Comparison of ENCODE assay signal across 8 cellular contexts in genomic region chr13:43787518-43787891, GRCh38. TPM values are rescaled to one million over a fixed set of nuclear protein-coding genes. Genes with fewer than 3 reads are reported as not detected.
DNase-seq lines count a peak whose midpoint lies in the region; ATAC-seq, FAIRE-seq and TF ChIP-seq lines count a peak whose summit lies in the region.

No MANE protein-coding gene starts in this region.

- H3K27ac ChIP-seq in DOHH2 (ENCODE audit: low read depth, low read length) (no peak overlapping the region), OCI-LY3 (ENCODE audit: low read length) (no peak overlapping the region), endothelial cell of umbilical vein (ENCODE audit: insufficient read depth, low read depth, low read length) (no peak overlapping the region), parathyroid adenoma (no peak overlapping the region)

- DNase-seq in endothelial cell of umbilical vein (ENCODE audit: low read depth, low spot score) = no peak
- no peak for DNase-seq in RKO (ENCODE audit: low spot score)
- DNase-seq in effector CD4-positive, alpha-beta T cell = no peak

- no peak for ATAC-seq in GM18498 (IDR thresholded peaks at IDR 0.05; ENCODE audit: unreplicated experiment)
- ATAC-seq in GM21526 (IDR thresholded peaks at IDR 0.05; ENCODE audit: low FRiP score, unreplicated experiment) = no peak

- CTCF ChIA-PET in endothelial cell of umbilical vein (lab: Charles Lee) = interaction anchor here (1.3 to 2.4 kb wide), 3 partner anchors 17 to 701 kb away, joined by 4 to 15 read pairs (median 14); no protein-coding TSS in a partner anchor

- H3K9ac ChIP-seq in OCI-LY3 (ENCODE audit: low read length) = peak overlapping the region; percentile 66
- H3K9ac ChIP-seq in endothelial cell of umbilical vein (replicated peaks; ENCODE audit: extremely low read depth, insufficient read depth, low read length) = no peak overlapping the region
- H3K9ac ChIP-seq in parathyroid adenoma = no peak overlapping the region

- H3K9me3 ChIP-seq in DOHH2 (ENCODE audit: control insufficient read depth, insufficient read depth, low read length) (no peaks in the 10 kb centered on the region), OCI-LY3 (ENCODE audit: insufficient read depth, low read length) (no peaks in the 10 kb centered on the region), endothelial cell of umbilical vein (replicated peaks; ENCODE audit: control insufficient read depth, insufficient read depth, low read length) (no peaks in the 10 kb centered on the region), parathyroid adenoma (ENCODE audit: control insufficient read depth, low read length) (no peaks in the 10 kb centered on the region)

- intact Hi-C loops in endothelial cell of umbilical vein (cut with micrococcal nuclease) = loop anchor here (5.0 kb wide), 3 partner anchors 425 to 905 kb away; no protein-coding TSS in a partner anchor

- H3K36me3 ChIP-seq in DOHH2 (ENCODE audit: control insufficient read depth, low read length) (no peaks in the 10 kb centered on the region), OCI-LY3 (replicated peaks; ENCODE audit: low read depth, low read length) (no peaks in the 10 kb centered on the region), endothelial cell of umbilical vein (ENCODE audit: control insufficient read depth in 2 of 2, extremely low read depth in 1 of 2, insufficient read depth in 2 of 2, low read length in 2 of 2) (no peaks in the 10 kb centered on the region), parathyroid adenoma (ENCODE audit: control insufficient read depth, insufficient read depth, low read length) (no peaks in the 10 kb centered on the region)

- dilution Hi-C loops in endothelial cell of umbilical vein (cut with MboI; ENCODE audit: extremely low pct_ligation_motif_present, low sequenced_read_pairs) = no loop called here

- H3F3A ChIP-seq in DOHH2 (ENCODE audit: control insufficient read depth, insufficient read depth) = no peaks in the 10 kb centered on the region

- no peak for TF ChIP-seq POLR2A in endothelial cell of umbilical vein (IDR thresholded peaks at IDR 0.05; ENCODE audit: low read depth, low read length)

- no peaks in the 10 kb centered on the region for H3K9me1 ChIP-seq in endothelial cell of umbilical vein (replicated peaks; ENCODE audit: control insufficient read depth, extremely low read depth, insufficient read depth, low read length)

- BruUV-seq in endothelial cell of umbilical vein (replicated peaks; lab: Mats Ljungman, UMichigan) = no TSS peak

- H3K9me2 ChIP-seq in DOHH2 (replicated peaks; ENCODE audit: control insufficient read depth, low read length) = no peaks in the 10 kb centered on the region

- H3K79me2 ChIP-seq in DOHH2 (ENCODE audit: control insufficient read depth, low read length) = no peaks in the 10 kb centered on the region
- H3K79me2 ChIP-seq in OCI-LY3 (ENCODE audit: low read length) = no peaks in the 10 kb centered on the region
- H3K79me2 ChIP-seq in endothelial cell of umbilical vein (ENCODE audit: control insufficient read depth, insufficient read depth, low read length) = no peaks in the 10 kb centered on the region
- H3K79me2 ChIP-seq in parathyroid adenoma = no peaks in the 10 kb centered on the region

- H3K4me3 ChIP-seq in DOHH2 (ENCODE audit: low read length) = peak overlapping the region; percentile 77
- peak overlapping the region; percentile 78 for H3K4me3 ChIP-seq in OCI-LY3 (ENCODE audit: low read length)
- H3K4me3 ChIP-seq in endothelial cell of umbilical vein (replicated peaks in 1 of 3; ENCODE audit: insufficient read depth in 1 of 3, low read depth in 1 of 3, low read length in 3 of 3) = peak overlapping the region in 2 of 3 experiments; percentile 32 to 47
- H3K4me3 ChIP-seq in parathyroid adenoma (ENCODE audit: low read depth, low read length) = peak overlapping the region; percentile 52

- H3K4me1 ChIP-seq in DOHH2 (ENCODE audit: control insufficient read depth, low read length) (0 out of 2 replicates have a peak, but pooled peaks cover 6% of the 10 kb centered on the region), OCI-LY3 (ENCODE audit: low read length) (peaks cover 13% of the 10 kb centered on the region; the same call in 1 of the 2 replicates), endothelial cell of umbilical vein (ENCODE audit: control insufficient read depth, extremely low read depth, insufficient read depth, low read length) (peaks cover 18% of the 10 kb centered on the region), parathyroid adenoma (no peaks in the 10 kb centered on the region)

- FAIRE-seq in endothelial cell of umbilical vein (lab: Jason Lieb, UNC) = no peak

- H3K4me2 ChIP-seq in DOHH2 (ENCODE audit: low read length) (peak overlapping the region; percentile 75), OCI-LY3 (ENCODE audit: low read length) (peak overlapping the region; percentile 78), endothelial cell of umbilical vein (ENCODE audit: insufficient read depth, low read length) (peak overlapping the region; percentile 90), parathyroid adenoma (ENCODE audit: low read length) (peak overlapping the region; percentile 88)

- TF ChIP-seq CTCF in DOHH2 (IDR thresholded peaks at IDR 0.05; ENCODE audit: low read depth, low read length, poor library complexity, severe bottlenecking) (no peak), OCI-LY3 (IDR thresholded peaks at IDR 0.05; ENCODE audit: low read depth, low read length) (no peak), endothelial cell of umbilical vein (IDR thresholded peaks at IDR 0.05; ENCODE audit: extremely low read depth in 1 of 2, insufficient read depth in 1 of 2, low read depth in 1 of 2, low read length in 2 of 2) (no peak), parathyroid adenoma (IDR thresholded peaks at IDR 0.05) (no peak)

- peaks cover 2% of the 10 kb centered on the region for H3K27me3 ChIP-seq in DOHH2 (ENCODE audit: control insufficient read depth, low read length)
- no peaks in the 10 kb centered on the region for H3K27me3 ChIP-seq in OCI-LY3 (ENCODE audit: low read depth, low read length)
- H3K27me3 ChIP-seq in endothelial cell of umbilical vein (ENCODE audit: control insufficient read depth in 2 of 2, insufficient read depth in 2 of 2, low read length in 2 of 2) = peaks cover 0 to 2% of the 10 kb centered on the region in 2 experiments
- H3K27me3 ChIP-seq in parathyroid adenoma (ENCODE audit: control insufficient read depth, insufficient read depth, low read length) = no peaks in the 10 kb centered on the region

- POLR2A ChIA-PET in endothelial cell of umbilical vein (lab: Charles Lee) = no interaction called here

- H2AFZ ChIP-seq in OCI-LY3 (ENCODE audit: low read depth, low read length) (peak overlapping the region; percentile 68), endothelial cell of umbilical vein (ENCODE audit: low read depth, low read length) (peak overlapping the region; percentile 94), parathyroid adenoma (no peak overlapping the region)

- H4K20me1 ChIP-seq in DOHH2 (ENCODE audit: control insufficient read depth, insufficient read depth, low read depth, low read length) (no peaks in the 10 kb centered on the region), OCI-LY3 (ENCODE audit: insufficient read depth, low read length) (no peaks in the 10 kb centered on the region), endothelial cell of umbilical vein (replicated peaks; ENCODE audit: control insufficient read depth, extremely low read depth, insufficient read depth, low read length) (no peaks in the 10 kb centered on the region)

TF ChIP-seq in endothelial cell of umbilical vein, 7 proteins besides CTCF, POLR2A, EP300 and RAD21:
- no peak for TF ChIP-seq MAX (IDR thresholded peaks at IDR 0.05; ENCODE audit: insufficient read depth, insufficient read length)
- no peak for TF ChIP-seq FOS (IDR thresholded peaks at IDR 0.05; ENCODE audit: borderline replicate concordance, insufficient read depth, low read length)
- TF ChIP-seq MYC (IDR thresholded peaks at IDR 0.05; ENCODE audit: low read depth, low read length) = no peak
- no peak for TF ChIP-seq JUN (IDR thresholded peaks at IDR 0.05; ENCODE audit: borderline replicate concordance, insufficient read depth, insufficient read length, low read depth)
- no peak for TF ChIP-seq EZH2 (IDR thresholded peaks at IDR 0.05; ENCODE audit: borderline replicate concordance, low read depth, low read length, severe bottlenecking)
- TF ChIP-seq GATA2 (IDR thresholded peaks at IDR 0.05; ENCODE audit: insufficient read depth, insufficient read length, low read depth, low read length) = no peak
- no peak for TF ChIP-seq POLR2AphosphoS5 (IDR thresholded peaks at IDR 0.05; ENCODE audit: insufficient read depth, low read depth, low read length)

RNA-seq across cellular contexts. Expression of gene ENOX1, which starts 0.7 kb away (rescaled TPM):
- 0.28 and 0.97 TPM in 2 replicates for total RNA-seq in endothelial cell of umbilical vein
- 0.17 and 0.19 TPM in 2 replicates for polyA plus RNA-seq in endothelial cell of umbilical vein
- polyA plus RNA-seq in endothelial cell of umbilical vein (2011; cell fraction: cytosol; rRNA removed) = 0.11 and 0.25 TPM in 2 replicates
- polyA plus RNA-seq in endothelial cell of umbilical vein (2011; cell fraction: nucleus; rRNA removed) = 0.14 and 0.16 TPM in 2 replicates
- 0.07 and 0.52 TPM in 2 replicates for polyA plus RNA-seq in endothelial cell of umbilical vein (2012)
- polyA minus RNA-seq in endothelial cell of umbilical vein = 0.45 TPM in 1 of 2 replicates, not detected in the other
- polyA minus RNA-seq in endothelial cell of umbilical vein (2011; cell fraction: cytosol; rRNA and poly(A)+ RNA removed) = 2.0 TPM
- polyA minus RNA-seq in endothelial cell of umbilical vein (2011; cell fraction: nucleus; rRNA and poly(A)+ RNA removed) = 0.53 and 1.7 TPM in 2 replicates
